Comparison of ENCODE assay signal across 1 cellular context in the genomic region with DNA sequence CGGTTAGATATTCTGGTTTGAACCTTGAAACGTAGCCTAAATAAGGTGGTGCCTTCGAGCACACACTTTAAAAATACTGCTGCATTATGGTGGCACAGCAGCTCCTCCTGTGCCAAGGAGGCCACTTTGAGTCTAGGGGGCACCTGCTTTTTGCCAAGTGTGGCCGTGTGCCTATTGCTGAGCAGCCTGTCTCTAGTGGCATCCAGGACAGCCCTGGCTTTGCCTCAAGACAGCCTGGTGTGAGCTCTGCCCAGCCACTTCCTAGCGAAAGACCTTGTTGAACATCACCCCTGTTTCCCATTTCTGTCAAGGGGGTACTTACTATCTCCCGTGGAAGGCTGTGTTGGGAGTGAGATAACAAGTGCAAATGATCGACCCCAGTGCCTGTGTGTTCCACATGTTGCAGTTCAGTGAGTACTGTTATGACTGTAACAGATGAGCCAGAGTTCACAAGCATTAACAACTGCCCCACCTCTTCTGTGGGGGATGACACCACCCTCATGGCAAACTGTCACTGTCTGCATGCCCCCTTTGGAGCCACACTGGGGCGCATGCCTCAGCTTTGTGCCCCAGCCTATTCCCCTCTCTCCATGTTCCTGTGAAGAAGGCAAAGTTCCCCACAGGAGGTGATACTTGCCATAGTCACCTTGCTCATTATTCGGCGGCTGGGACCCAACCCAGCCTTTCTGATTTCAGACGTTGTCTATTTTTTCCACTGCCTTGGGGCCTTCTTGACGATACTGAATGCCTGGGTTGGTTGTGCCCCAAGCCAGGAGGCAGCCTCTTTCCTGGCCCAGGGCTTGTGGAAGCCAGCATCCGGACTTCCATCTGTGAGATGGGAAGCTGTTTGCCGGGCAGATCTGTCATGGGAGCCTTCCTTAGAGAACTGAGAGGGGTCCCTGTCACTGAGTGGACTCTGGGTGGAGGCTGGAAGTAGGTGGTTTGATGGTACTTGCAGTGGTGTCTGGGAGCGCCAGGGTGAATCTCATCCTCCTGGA.
TF ChIP-seq lines count a peak whose summit lies in the region.

No MANE protein-coding gene starts in this region.

TF ChIP-seq in GM23338, 12 proteins besides CTCF, POLR2A, EP300 and RAD21 (continued from another document):
- TF ChIP-seq ZNF114 (CRISPR knock-in tag; IDR thresholded peaks at IDR 0.05) (no peak), ZNF331 (CRISPR knock-in tag; IDR thresholded peaks at IDR 0.05; ENCODE audit: low read depth) (no peak), EZH2phosphoT487 (IDR thresholded peaks at IDR 0.05; ENCODE audit: unreplicated experiment) (no peak), CREB1 (CRISPR knock-in tag; IDR thresholded peaks at IDR 0.05; ENCODE audit: low read depth) (no peak), JUNB (IDR thresholded peaks at IDR 0.05; ENCODE audit: unreplicated experiment) (no peak), EZH2 (IDR thresholded peaks at IDR 0.05; ENCODE audit: low read depth, unreplicated experiment) (no peak), NANOG (IDR thresholded peaks at IDR 0.05; ENCODE audit: borderline replicate concordance) (no peak), STAT1 (IDR thresholded peaks at IDR 0.05; ENCODE audit: unreplicated experiment) (no peak)
- TF ChIP-seq, protein P1, sequence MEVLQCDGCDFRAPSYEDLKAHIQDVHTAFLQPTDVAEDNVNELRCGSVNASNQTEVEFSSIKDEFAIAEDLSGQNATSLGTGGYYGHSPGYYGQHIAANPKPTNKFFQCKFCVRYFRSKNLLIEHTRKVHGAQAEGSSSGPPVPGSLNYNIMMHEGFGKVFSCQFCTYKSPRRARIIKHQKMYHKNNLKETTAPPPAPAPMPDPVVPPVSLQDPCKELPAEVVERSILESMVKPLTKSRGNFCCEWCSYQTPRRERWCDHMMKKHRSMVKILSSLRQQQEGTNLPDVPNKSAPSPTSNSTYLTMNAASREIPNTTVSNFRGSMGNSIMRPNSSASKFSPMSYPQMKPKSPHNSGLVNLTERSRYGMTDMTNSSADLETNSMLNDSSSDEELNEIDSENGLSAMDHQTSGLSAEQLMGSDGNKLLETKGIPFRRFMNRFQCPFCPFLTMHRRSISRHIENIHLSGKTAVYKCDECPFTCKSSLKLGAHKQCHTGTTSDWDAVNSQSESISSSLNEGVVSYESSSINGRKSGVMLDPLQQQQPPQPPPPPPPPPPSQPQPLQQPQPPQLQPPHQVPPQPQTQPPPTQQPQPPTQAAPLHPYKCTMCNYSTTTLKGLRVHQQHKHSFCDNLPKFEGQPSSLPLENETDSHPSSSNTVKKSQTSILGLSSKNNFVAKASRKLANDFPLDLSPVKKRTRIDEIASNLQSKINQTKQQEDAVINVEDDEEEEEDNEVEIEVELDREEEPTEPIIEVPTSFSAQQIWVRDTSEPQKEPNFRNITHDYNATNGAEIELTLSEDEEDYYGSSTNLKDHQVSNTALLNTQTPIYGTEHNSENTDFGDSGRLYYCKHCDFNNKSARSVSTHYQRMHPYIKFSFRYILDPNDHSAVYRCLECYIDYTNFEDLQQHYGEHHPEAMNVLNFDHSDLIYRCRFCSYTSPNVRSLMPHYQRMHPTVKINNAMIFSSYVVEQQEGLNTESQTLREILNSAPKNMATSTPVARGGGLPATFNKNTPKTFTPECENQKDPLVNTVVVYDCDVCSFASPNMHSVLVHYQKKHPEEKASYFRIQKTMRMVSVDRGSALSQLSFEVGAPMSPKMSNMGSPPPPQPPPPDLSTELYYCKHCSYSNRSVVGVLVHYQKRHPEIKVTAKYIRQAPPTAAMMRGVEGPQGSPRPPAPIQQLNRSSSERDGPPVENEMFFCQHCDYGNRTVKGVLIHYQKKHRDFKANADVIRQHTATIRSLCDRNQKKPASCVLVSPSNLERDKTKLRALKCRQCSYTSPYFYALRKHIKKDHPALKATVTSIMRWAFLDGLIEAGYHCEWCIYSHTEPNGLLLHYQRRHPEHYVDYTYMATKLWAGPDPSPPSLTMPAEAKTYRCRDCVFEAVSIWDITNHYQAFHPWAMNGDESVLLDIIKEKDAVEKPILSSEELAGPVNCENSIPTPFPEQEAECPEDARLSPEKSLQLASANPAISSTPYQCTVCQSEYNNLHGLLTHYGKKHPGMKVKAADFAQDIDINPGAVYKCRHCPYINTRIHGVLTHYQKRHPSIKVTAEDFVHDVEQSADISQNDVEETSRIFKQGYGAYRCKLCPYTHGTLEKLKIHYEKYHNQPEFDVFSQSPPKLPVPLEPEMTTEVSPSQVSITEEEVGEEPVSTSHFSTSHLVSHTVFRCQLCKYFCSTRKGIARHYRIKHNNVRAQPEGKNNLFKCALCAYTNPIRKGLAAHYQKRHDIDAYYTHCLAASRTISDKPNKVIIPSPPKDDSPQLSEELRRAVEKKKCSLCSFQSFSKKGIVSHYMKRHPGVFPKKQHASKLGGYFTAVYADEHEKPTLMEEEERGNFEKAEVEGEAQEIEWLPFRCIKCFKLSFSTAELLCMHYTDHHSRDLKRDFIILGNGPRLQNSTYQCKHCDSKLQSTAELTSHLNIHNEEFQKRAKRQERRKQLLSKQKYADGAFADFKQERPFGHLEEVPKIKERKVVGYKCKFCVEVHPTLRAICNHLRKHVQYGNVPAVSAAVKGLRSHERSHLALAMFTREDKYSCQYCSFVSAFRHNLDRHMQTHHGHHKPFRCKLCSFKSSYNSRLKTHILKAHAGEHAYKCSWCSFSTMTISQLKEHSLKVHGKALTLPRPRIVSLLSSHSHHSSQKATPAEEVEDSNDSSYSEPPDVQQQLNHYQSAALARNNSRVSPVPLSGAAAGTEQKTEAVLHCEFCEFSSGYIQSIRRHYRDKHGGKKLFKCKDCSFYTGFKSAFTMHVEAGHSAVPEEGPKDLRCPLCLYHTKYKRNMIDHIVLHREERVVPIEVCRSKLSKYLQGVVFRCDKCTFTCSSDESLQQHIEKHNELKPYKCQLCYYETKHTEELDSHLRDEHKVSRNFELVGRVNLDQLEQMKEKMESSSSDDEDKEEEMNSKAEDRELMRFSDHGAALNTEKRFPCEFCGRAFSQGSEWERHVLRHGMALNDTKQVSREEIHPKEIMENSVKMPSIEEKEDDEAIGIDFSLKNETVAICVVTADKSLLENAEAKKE (CRISPR knock-in tag; IDR thresholded peaks at IDR 0.05), result no peak
- TF ChIP-seq, protein P2, sequence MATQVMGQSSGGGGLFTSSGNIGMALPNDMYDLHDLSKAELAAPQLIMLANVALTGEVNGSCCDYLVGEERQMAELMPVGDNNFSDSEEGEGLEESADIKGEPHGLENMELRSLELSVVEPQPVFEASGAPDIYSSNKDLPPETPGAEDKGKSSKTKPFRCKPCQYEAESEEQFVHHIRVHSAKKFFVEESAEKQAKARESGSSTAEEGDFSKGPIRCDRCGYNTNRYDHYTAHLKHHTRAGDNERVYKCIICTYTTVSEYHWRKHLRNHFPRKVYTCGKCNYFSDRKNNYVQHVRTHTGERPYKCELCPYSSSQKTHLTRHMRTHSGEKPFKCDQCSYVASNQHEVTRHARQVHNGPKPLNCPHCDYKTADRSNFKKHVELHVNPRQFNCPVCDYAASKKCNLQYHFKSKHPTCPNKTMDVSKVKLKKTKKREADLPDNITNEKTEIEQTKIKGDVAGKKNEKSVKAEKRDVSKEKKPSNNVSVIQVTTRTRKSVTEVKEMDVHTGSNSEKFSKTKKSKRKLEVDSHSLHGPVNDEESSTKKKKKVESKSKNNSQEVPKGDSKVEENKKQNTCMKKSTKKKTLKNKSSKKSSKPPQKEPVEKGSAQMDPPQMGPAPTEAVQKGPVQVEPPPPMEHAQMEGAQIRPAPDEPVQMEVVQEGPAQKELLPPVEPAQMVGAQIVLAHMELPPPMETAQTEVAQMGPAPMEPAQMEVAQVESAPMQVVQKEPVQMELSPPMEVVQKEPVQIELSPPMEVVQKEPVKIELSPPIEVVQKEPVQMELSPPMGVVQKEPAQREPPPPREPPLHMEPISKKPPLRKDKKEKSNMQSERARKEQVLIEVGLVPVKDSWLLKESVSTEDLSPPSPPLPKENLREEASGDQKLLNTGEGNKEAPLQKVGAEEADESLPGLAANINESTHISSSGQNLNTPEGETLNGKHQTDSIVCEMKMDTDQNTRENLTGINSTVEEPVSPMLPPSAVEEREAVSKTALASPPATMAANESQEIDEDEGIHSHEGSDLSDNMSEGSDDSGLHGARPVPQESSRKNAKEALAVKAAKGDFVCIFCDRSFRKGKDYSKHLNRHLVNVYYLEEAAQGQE (IDR thresholded peaks at IDR 0.05; ENCODE audit: unreplicated experiment), result no peak
TF ChIP-seq in GM23338: peak in this region for 0.
